ENCODE assay signal across 36 cellular contexts in genomic region chr5:95624368-95624767, GRCh38. TPM values are rescaled to one million over a fixed set of nuclear protein-coding genes. Genes with fewer than 3 reads are reported as not detected.
"Had no signal": no experiment of that assay in that cellular context is flagged by ENCODE, and none has a peak within 500 bp of the region (broad histone marks: within the 10 kb centered on the region; RNA-seq: fewer than 3 reads in every experiment).

No MANE protein-coding gene starts in this region.

- H3K27ac Mint-ChIP-seq: activated B cell treated with CpG ODN at 0.5 μM for 24 hours; activated CD4-positive, alpha-beta memory T cell treated with anti-CD3 and anti-CD28 coated beads for 36 hours; activated CD4-positive, alpha-beta T cell treated with anti-CD3 and anti-CD28 coated beads, Interleukin-2, amount 10 ng/mL, durations not matched to agents 24 days and 14 days; activated CD8-positive, alpha-beta T cell treated with anti-CD3 and anti-CD28 coated beads for 36 hours; activated naive CD4-positive, alpha-beta T cell treated with anti-CD3 and anti-CD28 coated beads for 36 hours; activated naive CD4-positive, alpha-beta T cell treated with anti-CD3 and anti-CD28 coated beads, Interleukin-2, amount 50 U/mL, for 72 hours; activated naive CD8-positive, alpha-beta T cell treated with anti-CD3 and anti-CD28 coated beads for 36 hours; T-helper 2 cell treated with Interferon-gamma antibody and Interleukin-4, amounts not matched to agents 5 μg/mL and 100 μg/mL, for 36 hours had no signal

- H3K9me3 Mint-ChIP-seq: activated B cell treated with CpG ODN at 0.5 μM for 24 hours; activated CD4-positive, alpha-beta memory T cell treated with anti-CD3 and anti-CD28 coated beads for 36 hours; activated CD8-positive, alpha-beta T cell treated with anti-CD3 and anti-CD28 coated beads for 36 hours; activated naive CD4-positive, alpha-beta T cell treated with anti-CD3 and anti-CD28 coated beads for 36 hours; activated naive CD4-positive, alpha-beta T cell treated with anti-CD3 and anti-CD28 coated beads, Interleukin-2, amount 50 U/mL, for 72 hours; activated naive CD8-positive, alpha-beta T cell treated with anti-CD3 and anti-CD28 coated beads for 36 hours; T-helper 2 cell treated with Interferon-gamma antibody and Interleukin-4, amounts not matched to agents 5 μg/mL and 100 μg/mL, for 36 hours had no signal

- H3K4me3 ChIP-seq: adrenal gland, body of pancreas, breast epithelium had no signal

- H3K9me3 ChIP-seq: adrenal gland, body of pancreas, breast epithelium had no signal

- DNase-seq: activated B cell treated with CpG ODN at 0.5 μM for 24 hours; activated CD4-positive, alpha-beta memory T cell treated with anti-CD3 and anti-CD28 coated beads for 36 hours; activated CD4-positive, alpha-beta T cell treated with anti-CD3 and anti-CD28 coated beads for 4 hours; activated CD4-positive, alpha-beta T cell treated with anti-CD3 and anti-CD28 coated beads, Interleukin-2, amount 50 U/mL, for 1 hour; activated CD4-positive, alpha-beta T cell treated with anti-CD3 and anti-CD28 coated beads, Interleukin-2, amount 50 U/mL, for 4 hours; activated CD4-positive, CD25-positive, alpha-beta regulatory T cell treated with anti-CD3 and anti-CD28 coated beads, Interleukin-2, amount 50 U/mL, for 72 hours; activated CD8-positive, alpha-beta memory T cell treated with anti-CD3 and anti-CD28 coated beads, Interleukin-2, amount 50 U/mL, for 4 hours; activated CD8-positive, alpha-beta T cell treated with anti-CD3 and anti-CD28 coated beads for 36 hours; activated effector memory CD4-positive, alpha-beta T cell treated with anti-CD3 and anti-CD28 coated beads, Interleukin-2, amount 50 U/mL, for 16 hours; activated gamma-delta T cell treated with Interleukin-2 at 50 U/mL for 16 hours; activated naive CD4-positive, alpha-beta T cell; activated naive CD4-positive, alpha-beta T cell treated with anti-CD3 and anti-CD28 coated beads for 36 hours; activated naive CD4-positive, alpha-beta T cell treated with anti-CD3 and anti-CD28 coated beads, Interleukin-2, amount 50 U/mL, for 16 hours; activated naive CD8-positive, alpha-beta T cell treated with anti-CD3 and anti-CD28 coated beads for 36 hours; activated T-cell treated with anti-CD3 and anti-CD28 coated beads for 4 hours; activated T-cell treated with anti-CD3 and anti-CD28 coated beads, Interleukin-2, amount 50 U/mL, for 1 hour; activated T-cell treated with anti-CD3 and anti-CD28 coated beads, Interleukin-2, amount 50 U/mL, for 48 hours; adrenal gland; amniotic stem cell; aorta; brain microvascular endothelial cell; central memory CD4-positive, alpha-beta T cell; T-helper 2 cell; T-helper 9 cell had no signal

- H3K4me3 Mint-ChIP-seq: activated B cell treated with CpG ODN at 0.5 μM for 24 hours; activated CD4-positive, alpha-beta memory T cell treated with anti-CD3 and anti-CD28 coated beads for 36 hours; activated CD4-positive, alpha-beta T cell treated with anti-CD3 and anti-CD28 coated beads, Interleukin-2, amount 10 ng/mL, durations not matched to agents 24 days and 14 days; activated CD8-positive, alpha-beta T cell treated with anti-CD3 and anti-CD28 coated beads for 36 hours; activated naive CD4-positive, alpha-beta T cell treated with anti-CD3 and anti-CD28 coated beads for 36 hours; activated naive CD8-positive, alpha-beta T cell treated with anti-CD3 and anti-CD28 coated beads for 36 hours; T-helper 2 cell treated with Interferon-gamma antibody and Interleukin-4, amounts not matched to agents 5 μg/mL and 100 μg/mL, for 36 hours had no signal

- H3K27me3 Mint-ChIP-seq: activated B cell treated with CpG ODN at 0.5 μM for 24 hours; activated CD4-positive, alpha-beta memory T cell treated with anti-CD3 and anti-CD28 coated beads for 36 hours; activated naive CD8-positive, alpha-beta T cell treated with anti-CD3 and anti-CD28 coated beads for 36 hours had no signal

- ATAC-seq: activated CD8-positive, alpha-beta T cell treated with anti-CD3 and anti-CD28 coated beads for 36 hours; activated naive CD4-positive, alpha-beta T cell treated with anti-CD3 and anti-CD28 coated beads, Interleukin-2, amount 50 U/mL, for 72 hours; body of pancreas had no signal

- H3K27me3 ChIP-seq: adrenal gland, body of pancreas, brain microvascular endothelial cell, breast epithelium had no signal

- FAIRE-seq: astrocyte, colon, TTC549 had no signal

- H3K36me3 Mint-ChIP-seq: activated CD4-positive, alpha-beta memory T cell treated with anti-CD3 and anti-CD28 coated beads for 36 hours had no signal

- H3K36me3 ChIP-seq: adrenal gland, brain microvascular endothelial cell, breast epithelium had no signal

- H3K27ac ChIP-seq: adrenal gland, brain microvascular endothelial cell, breast epithelium, VCaP had no signal

RNA-seq across cellular contexts. Expression of gene GPR150, which starts 4.5 kb away (rescaled TPM):
- total RNA-seq: cardiac septum, cerebellum had no signal
- polyA plus RNA-seq: aorta had no signal

RNA-seq across cellular contexts. Expression of gene SPATA9, which starts 58.4 kb away (rescaled TPM):
- total RNA-seq: activated B cell treated with CpG ODN at 0.5 μM for 24 hours; activated CD4-positive, alpha-beta memory T cell treated with anti-CD3 and anti-CD28 coated beads for 36 hours; activated CD4-positive, alpha-beta T cell treated with anti-CD3 and anti-CD28 coated beads, Interleukin-2, amount 10 ng/mL, durations not matched to agents 24 days and 14 days; activated CD8-positive, alpha-beta memory T cell treated with anti-CD3 and anti-CD28 coated beads for 36 hours; activated CD8-positive, alpha-beta T cell treated with anti-CD3 and anti-CD28 coated beads for 36 hours; activated naive CD4-positive, alpha-beta T cell treated with anti-CD3 and anti-CD28 coated beads for 36 hours; activated naive CD4-positive, alpha-beta T cell treated with anti-CD3 and anti-CD28 coated beads, Interleukin-2, amount 50 U/mL, for 72 hours; activated naive CD8-positive, alpha-beta T cell treated with anti-CD3 and anti-CD28 coated beads for 36 hours; body of pancreas; cardiac septum had no signal
